In genomic region chr18:31241900-31242409, GRCh38 we compare ENCODE assay signal across 9 cellular contexts.
A peak's percentile ranks its signal among the peaks of the same experiment; 100 is the strongest.
DNase-seq lines count a peak whose midpoint lies in the region; ATAC-seq lines count a peak whose summit lies in the region.
"Had no signal": no experiment of that assay in that cellular context is flagged by ENCODE, and none has a peak within 500 bp of the region (broad histone marks: within the 10 kb centered on the region; RNA-seq: fewer than 3 reads in every experiment).

No MANE protein-coding gene starts in this region.

- peak; percentile 60 for ATAC-seq in HG02798 (IDR thresholded peaks at IDR 0.05; ENCODE audit: poor library complexity, unreplicated experiment)
- ATAC-seq in GM21515 (IDR thresholded peaks at IDR 0.05; ENCODE audit: unreplicated experiment) = no peak

- DNase-seq in DMS53 (lab: John Stamatoyannopoulos, UW) = peak; percentile 89
- peak; percentile 7 to 45 for DNase-seq in SW 1271 (lab: John Stamatoyannopoulos, UW)
- DNase-seq in left kidney (ENCODE audit: low read depth, low spot score) = peak; percentile 87
- no peak for DNase-seq in C1 segment of cervical spinal cord (lab: John Stamatoyannopoulos, UW)
- no peak for DNase-seq in NOMO-1 treated with dmso at 0.1 percent for 144 hours (lab: John Stamatoyannopoulos, UW; ENCODE audit: unreplicated experiment)
- DNase-seq in pons (ENCODE audit: low spot score) = no peak
- DNase-seq: effector memory CD4-positive, alpha-beta T cell had no signal

Comparison
In these comparisons a context has a peak if more than half of its experiments do, and no peak if none do; other contexts are left out.
1. DNase-seq: peak in DMS53 (single experiment), SW 1271 (2 of 2) and left kidney (single experiment); none in C1 segment of cervical spinal cord (0 of 14), NOMO-1 treated with dmso at 0.1 percent for 144 hours (single experiment) and pons (single experiment).